Comparison of ENCODE assay signal across 8 cellular contexts in genomic region chr16:29290631-29291247, GRCh38.
DNase-seq lines count a peak whose midpoint lies in the region; ATAC-seq and TF ChIP-seq lines count a peak whose summit lies in the region.

No MANE protein-coding gene starts in this region.

- WGBS in lung, 2 donors: 14 to 15% methylated on average over 17 to 24 of the region's 24 CpGs

- intact Hi-C loops in Caco-2 (cut with micrococcal nuclease; ENCODE audit: unreplicated experiment): no loop called here

- BruUV-seq in Caco-2 (replicated peaks; lab: Mats Ljungman, UMichigan): no TSS peak

- H3K9me3 Mint-ChIP-seq in Caco-2 (ENCODE audit: unreplicated experiment): no peaks in the 10 kb centered on the region

- POLR2A ChIA-PET in Caco-2 (lab: Charles Lee): no interaction called here

- H3K36me3 Mint-ChIP-seq in Caco-2 (ENCODE audit: insufficient read depth, unreplicated experiment): peaks cover 6% of the 10 kb centered on the region

- peaks cover 7% of the 10 kb centered on the region for H3K4me1 ChIP-seq in Caco-2
- peaks cover 0 to 8% of the 10 kb centered on the region in 2 donors for H3K4me1 ChIP-seq in lung (ENCODE audit: control insufficient read depth in 2 of 2, insufficient read depth in 2 of 2, low read length in 2 of 2)

- H3K4me3 Mint-ChIP-seq in Caco-2 (ENCODE audit: unreplicated experiment): peak overlapping the region; percentile 24

- H3K4me1 Mint-ChIP-seq in Caco-2 (ENCODE audit: low read depth, unreplicated experiment): peaks cover 6% of the 10 kb centered on the region

- ATAC-seq in GM21723 (IDR thresholded peaks at IDR 0.05; ENCODE audit: unreplicated experiment) (peak; percentile 70), lung (ENCODE audit: insufficient read depth, low FRiP score) (peak; percentile 91)

- no peaks in the 10 kb centered on the region for H3K9me3 ChIP-seq in Caco-2
- peaks cover 0 to 1% of the 10 kb centered on the region in 2 donors for H3K9me3 ChIP-seq in lung (ENCODE audit: control insufficient read depth in 2 of 2, insufficient read depth in 1 of 2, low read length in 1 of 2)

- CTCF ChIA-PET in Caco-2 (lab: Charles Lee): no interaction called here

- H3K27ac ChIP-seq in lung (ENCODE audit: low read depth in 1 of 2, low read length in 1 of 2): peak overlapping the region; percentile 20 to 85

- no peak for TF ChIP-seq CTCF in Caco-2 (IDR thresholded peaks at IDR 0.05; ENCODE audit: insufficient read depth in 1 of 2, low read depth in 1 of 2, low read length in 1 of 2, severe bottlenecking in 1 of 2, unreplicated experiment in 1 of 2)
- TF ChIP-seq CTCF in lung (IDR thresholded peaks at IDR 0.05; ENCODE audit: control extremely low read depth, extremely low read depth): no peak

- H3K36me3 ChIP-seq in Caco-2 (ENCODE audit: control insufficient read depth, insufficient read depth, low read length): no peaks in the 10 kb centered on the region
- H3K36me3 ChIP-seq in lung (ENCODE audit: control insufficient read depth in 2 of 2, insufficient read depth in 2 of 2, low read length in 2 of 2): no peaks in the 10 kb centered on the region

- no peaks in the 10 kb centered on the region for H3K27me3 Mint-ChIP-seq in Caco-2 (ENCODE audit: insufficient read depth, unreplicated experiment)

- H3K4me3 ChIP-seq in Caco-2 (ENCODE audit: low read depth, low read length): no peak overlapping the region
- H3K4me3 ChIP-seq in lung: no peak overlapping the region

- DNase-seq in Caco-2 (peak; percentile 79 to 92), LoVo (ENCODE audit: low spot score) (peak; percentile 94), lung (ENCODE audit: low spot score) (peak; percentile 98), NCI-H345 (lab: John Stamatoyannopoulos, UW) (no peak)
- DNase-seq in activated CD4-positive, alpha-beta T cell treated with anti-CD3 and anti-CD28 coated beads, Interleukin-2, amount 50 U/mL, for 24 hours (ENCODE audit: low read depth in 1 of 2, low spot score in 1 of 2): peak; percentile 13 to 27
- peak; percentile 39 for DNase-seq in effector CD4-positive, alpha-beta T cell
- DNase-seq in stimulated activated CD4-positive, alpha-beta T cell treated with anti-CD3 and anti-CD28 coated beads, TNF-alpha, amount 100 ng/mL, for 4 hours (ENCODE audit: low read depth in 3 of 3): peak; percentile 17 to 27 (median 23)

- H3K27ac Mint-ChIP-seq in Caco-2 (ENCODE audit: unreplicated experiment): no peak overlapping the region

- H3K27me3 ChIP-seq in Caco-2 (replicated peaks; ENCODE audit: control insufficient read depth, insufficient read depth, low read length) (no peaks in the 10 kb centered on the region), lung (ENCODE audit: control insufficient read depth, insufficient read depth) (no peaks in the 10 kb centered on the region)
